31 cellular contexts compared by ENCODE assay signal in the genomic region with DNA sequence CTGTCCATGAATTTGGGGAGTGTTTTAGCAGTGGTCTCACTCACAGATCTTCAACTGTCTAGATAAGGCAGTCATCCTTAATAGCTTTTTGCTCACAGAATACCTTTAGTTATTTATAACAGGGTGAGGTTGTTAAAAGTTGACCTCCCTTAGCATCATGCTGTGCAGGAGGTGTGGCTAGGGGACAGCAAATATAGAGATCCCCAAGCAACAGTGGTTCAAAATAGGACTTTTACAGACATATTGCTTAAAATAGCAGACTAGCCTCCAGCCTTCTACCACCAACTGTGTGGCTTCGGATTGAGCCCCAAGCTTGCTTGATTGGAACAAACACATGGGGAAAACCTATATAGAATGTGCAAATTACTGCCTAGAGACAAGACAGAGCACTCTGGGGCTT.
"Had no signal": no experiment of that assay in that cellular context is flagged by ENCODE, and none has a peak within 500 bp of the region (broad histone marks: within the 10 kb centered on the region; RNA-seq: fewer than 3 reads in every experiment).

No MANE protein-coding gene starts in this region.

- H3K27ac ChIP-seq: adrenal gland, body of pancreas, colonic mucosa, epithelial cell of prostate, heart left ventricle had no signal

- H3K27me3 Mint-ChIP-seq: activated CD4-positive, alpha-beta memory T cell treated with anti-CD3 and anti-CD28 coated beads for 36 hours; activated CD4-positive, alpha-beta T cell treated with anti-CD3 and anti-CD28 coated beads for 36 hours; activated CD4-positive, alpha-beta T cell treated with anti-CD3 and anti-CD28 coated beads, Interleukin-2, amount 10 ng/mL, durations not matched to agents 24 days and 14 days; activated CD8-positive, alpha-beta memory T cell treated with anti-CD3 and anti-CD28 coated beads, Interleukin-2, amount 10 ng/mL, durations not matched to agents 7 days and 5 days; activated naive CD4-positive, alpha-beta T cell treated with anti-CD3 and anti-CD28 coated beads, Interleukin-2, amount 50 U/mL, for 24 hours; activated naive CD8-positive, alpha-beta T cell treated with anti-CD3 and anti-CD28 coated beads, Interleukin-2, amount 50 U/mL, for 24 hours had no signal

- H3K27me3 ChIP-seq: adrenal gland, body of pancreas, colonic mucosa, heart left ventricle had no signal

- H3K36me3 Mint-ChIP-seq: activated CD4-positive, alpha-beta memory T cell treated with anti-CD3 and anti-CD28 coated beads for 36 hours; activated CD8-positive, alpha-beta memory T cell treated with anti-CD3 and anti-CD28 coated beads, Interleukin-2, amount 10 ng/mL, durations not matched to agents 7 days and 5 days; activated naive CD4-positive, alpha-beta T cell treated with anti-CD3 and anti-CD28 coated beads, Interleukin-2, amount 50 U/mL, for 24 hours; activated naive CD8-positive, alpha-beta T cell treated with anti-CD3 and anti-CD28 coated beads for 36 hours had no signal

- H3K4me1 Mint-ChIP-seq: activated CD4-positive, alpha-beta T cell treated with anti-CD3 and anti-CD28 coated beads for 36 hours; activated CD4-positive, alpha-beta T cell treated with anti-CD3 and anti-CD28 coated beads, Interleukin-2, amount 10 ng/mL, durations not matched to agents 24 days and 14 days; activated CD8-positive, alpha-beta memory T cell treated with anti-CD3 and anti-CD28 coated beads, Interleukin-2, amount 10 ng/mL, durations not matched to agents 7 days and 5 days; activated naive CD4-positive, alpha-beta T cell treated with anti-CD3 and anti-CD28 coated beads, Interleukin-2, amount 50 U/mL, for 24 hours; activated naive CD8-positive, alpha-beta T cell treated with anti-CD3 and anti-CD28 coated beads for 36 hours; activated naive CD8-positive, alpha-beta T cell treated with anti-CD3 and anti-CD28 coated beads, Interleukin-2, amount 50 U/mL, for 24 hours had no signal

- ATAC-seq: activated CD4-positive, alpha-beta T cell treated with anti-CD3 and anti-CD28 coated beads for 36 hours; activated CD8-positive, alpha-beta memory T cell treated with anti-CD3 and anti-CD28 coated beads, Interleukin-2, amount 10 ng/mL, durations not matched to agents 7 days and 5 days; activated CD8-positive, alpha-beta T cell treated with anti-CD3 and anti-CD28 coated beads, Interleukin-2, amount 10 ng/mL, durations not matched to agents 7 days and 5 days; activated naive CD8-positive, alpha-beta T cell treated with anti-CD3 and anti-CD28 coated beads, Interleukin-2, amount 50 U/mL, for 24 hours; body of pancreas; heart left ventricle had no signal

- H3K27ac Mint-ChIP-seq: activated CD4-positive, alpha-beta memory T cell treated with anti-CD3 and anti-CD28 coated beads for 36 hours; activated CD4-positive, alpha-beta T cell treated with anti-CD3 and anti-CD28 coated beads for 36 hours; activated CD4-positive, alpha-beta T cell treated with anti-CD3 and anti-CD28 coated beads, Interleukin-2, amount 10 ng/mL, durations not matched to agents 24 days and 14 days; activated CD8-positive, alpha-beta memory T cell treated with anti-CD3 and anti-CD28 coated beads, Interleukin-2, amount 10 ng/mL, durations not matched to agents 7 days and 5 days; activated CD8-positive, alpha-beta T cell treated with anti-CD3 and anti-CD28 coated beads, Interleukin-2, amount 10 ng/mL, durations not matched to agents 7 days and 5 days; activated naive CD4-positive, alpha-beta T cell treated with anti-CD3 and anti-CD28 coated beads for 36 hours; activated naive CD4-positive, alpha-beta T cell treated with anti-CD3 and anti-CD28 coated beads, Interleukin-2, amount 50 U/mL, for 24 hours; activated naive CD8-positive, alpha-beta T cell treated with anti-CD3 and anti-CD28 coated beads for 36 hours; activated naive CD8-positive, alpha-beta T cell treated with anti-CD3 and anti-CD28 coated beads, Interleukin-2, amount 50 U/mL, for 24 hours; activated T-helper 1 cell treated with anti-CD3 and anti-CD28 coated beads, Interleukin-12 subunit alpha, Interleukin-12 subunit beta, Interleukin-2, Interleukin-4 antibody, amounts not matched to agents 30 ng/mL and 10 ng/mL and 1 ng/mL, durations not matched to agents 14 hours and 24 hours and 36 hours; activated T-helper 2 cell treated with anti-CD3 and anti-CD28 coated beads, Interferon-gamma antibody, Interleukin-2, Interleukin-4, amounts not matched to agents 10 μg/mL and 5 μg/mL and 100 μg/mL, durations not matched to agents 14 hours and 24 hours and 36 hours had no signal

- H3K4me3 ChIP-seq: adrenal gland, body of pancreas, colonic mucosa, heart left ventricle had no signal

- DNase-seq: activated CD4-positive, alpha-beta memory T cell treated with anti-CD3 and anti-CD28 coated beads for 36 hours; activated CD4-positive, alpha-beta T cell treated with anti-CD3 and anti-CD28 coated beads for 36 hours; activated CD4-positive, alpha-beta T cell treated with anti-CD3 and anti-CD28 coated beads, Interleukin-2, amount 10 ng/mL, durations not matched to agents 24 days and 14 days; activated CD4-positive, CD25-positive, alpha-beta regulatory T cell; activated CD4-positive, CD25-positive, alpha-beta regulatory T cell treated with anti-CD3 and anti-CD28 coated beads, Interleukin-2, amount 50 U/mL, for 72 hours; activated CD8-positive, alpha-beta memory T cell treated with anti-CD3 and anti-CD28 coated beads, Interleukin-2, amount 10 ng/mL, durations not matched to agents 7 days and 5 days; activated CD8-positive, alpha-beta memory T cell treated with anti-CD3 and anti-CD28 coated beads, Interleukin-2, amount 50 U/mL, for 4 hours; activated CD8-positive, alpha-beta T cell treated with anti-CD3 and anti-CD28 coated beads, Interleukin-2, amount 10 ng/mL, durations not matched to agents 7 days and 5 days; activated effector memory CD4-positive, alpha-beta T cell treated with anti-CD3 and anti-CD28 coated beads, Interleukin-2, amount 50 U/mL, for 16 hours; activated naive CD4-positive, alpha-beta T cell treated with anti-CD3 and anti-CD28 coated beads for 36 hours; activated naive CD8-positive, alpha-beta T cell treated with anti-CD3 and anti-CD28 coated beads for 36 hours; activated naive CD8-positive, alpha-beta T cell treated with anti-CD3 and anti-CD28 coated beads, Interleukin-2, amount 50 U/mL, for 24 hours; activated T-cell treated with anti-CD3 and anti-CD28 coated beads, Interleukin-2, amount 50 U/mL, for 1 hour; activated T-cell treated with anti-CD3 and anti-CD28 coated beads, Interleukin-2, amount 50 U/mL, for 48 hours; adrenal gland; amygdala; aorta; body of pancreas; caudate nucleus; colonic mucosa; effector CD8-positive, alpha-beta T cell; foreskin fibroblast; heart left ventricle; T-helper 2 cell had no signal

- H3K4me3 Mint-ChIP-seq: activated CD4-positive, alpha-beta memory T cell treated with anti-CD3 and anti-CD28 coated beads for 36 hours; activated CD4-positive, alpha-beta T cell treated with anti-CD3 and anti-CD28 coated beads for 36 hours; activated CD4-positive, alpha-beta T cell treated with anti-CD3 and anti-CD28 coated beads, Interleukin-2, amount 10 ng/mL, durations not matched to agents 24 days and 14 days; activated CD8-positive, alpha-beta memory T cell treated with anti-CD3 and anti-CD28 coated beads, Interleukin-2, amount 10 ng/mL, durations not matched to agents 7 days and 5 days; activated CD8-positive, alpha-beta T cell treated with anti-CD3 and anti-CD28 coated beads, Interleukin-2, amount 10 ng/mL, durations not matched to agents 7 days and 5 days; activated naive CD4-positive, alpha-beta T cell treated with anti-CD3 and anti-CD28 coated beads for 36 hours; activated naive CD4-positive, alpha-beta T cell treated with anti-CD3 and anti-CD28 coated beads, Interleukin-2, amount 50 U/mL, for 24 hours; activated naive CD8-positive, alpha-beta T cell treated with anti-CD3 and anti-CD28 coated beads for 36 hours; activated naive CD8-positive, alpha-beta T cell treated with anti-CD3 and anti-CD28 coated beads, Interleukin-2, amount 50 U/mL, for 24 hours; activated T-helper 1 cell treated with anti-CD3 and anti-CD28 coated beads, Interleukin-12 subunit alpha, Interleukin-12 subunit beta, Interleukin-2, Interleukin-4 antibody, amounts not matched to agents 30 ng/mL and 10 ng/mL and 1 ng/mL, durations not matched to agents 14 hours and 24 hours and 36 hours had no signal

- H3K9me3 ChIP-seq: adrenal gland, body of pancreas, colonic mucosa, heart left ventricle had no signal

- FAIRE-seq: endometrium, endothelial cell of umbilical vein, frontal cortex had no signal

- H3K36me3 ChIP-seq: adrenal gland, colonic mucosa, heart left ventricle had no signal
